ENCODE assay signal across 1 cellular context in the genomic region with DNA sequence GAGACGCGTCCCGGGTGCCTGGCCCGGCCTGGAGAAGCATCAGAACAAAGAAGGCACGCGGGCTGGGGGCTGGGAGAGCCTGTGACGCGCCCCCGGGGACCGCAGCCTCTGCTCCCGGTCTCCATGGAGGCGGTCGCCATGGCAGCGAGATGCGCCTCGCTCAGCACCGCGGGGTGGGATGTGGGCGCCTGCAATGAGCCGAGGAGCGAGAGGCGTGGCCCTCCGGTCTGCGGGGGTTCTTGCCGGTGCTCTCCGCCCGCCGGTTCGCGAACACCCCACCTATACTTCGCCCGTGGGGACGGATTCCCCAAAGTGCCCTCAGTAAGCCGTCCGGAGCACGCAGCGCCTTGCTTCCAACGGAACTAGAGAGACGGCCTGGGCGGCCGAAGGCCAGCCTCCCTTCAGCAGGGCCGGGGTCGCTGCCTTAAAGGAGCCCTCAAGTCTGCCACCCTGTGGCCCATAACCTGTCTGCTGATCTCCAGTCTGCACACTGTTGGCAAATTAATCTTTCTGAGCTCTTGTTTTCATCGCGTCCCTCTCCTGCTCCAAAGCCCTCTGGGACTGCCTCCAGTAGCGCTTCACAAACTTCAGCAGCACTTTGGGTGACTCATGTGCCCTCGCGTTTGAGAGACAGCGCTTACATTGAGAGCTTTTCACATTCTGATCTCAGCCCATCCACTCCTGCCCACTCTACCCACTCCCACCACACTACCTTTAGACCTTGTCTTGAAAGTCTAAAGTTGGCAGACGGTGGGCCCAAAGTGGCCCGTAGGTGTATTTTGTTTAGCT.
A peak's percentile ranks its signal among the peaks of the same experiment; 100 is the strongest.
TF ChIP-seq lines count a peak whose summit lies in the region.

No MANE protein-coding gene starts in this region.

TF ChIP-seq in GM12878, 131 proteins besides CTCF, POLR2A, EP300 and RAD21:
- peak; percentile 21 for TF ChIP-seq MEF2B (IDR thresholded peaks at IDR 0.05; ENCODE audit: partially characterized antibody, poor library complexity, severe bottlenecking)
- TF ChIP-seq EGR1 (IDR thresholded peaks at IDR 0.05; ENCODE audit: borderline replicate concordance in 1 of 2, low read depth in 2 of 2, low read length in 2 of 2) = 0 out of 3 replicates have a peak, but pooled peaks of 1 of the 2 experiments have one; percentile 3
- peak; percentile 50; the same call in 1 of the 2 replicates for TF ChIP-seq GATAD2B (conservative IDR thresholded peaks at IDR 0.05; ENCODE audit: low read depth)
- TF ChIP-seq KLF5 (IDR thresholded peaks at IDR 0.05; ENCODE audit: partially characterized antibody) = no peak
- TF ChIP-seq POLR2AphosphoS5 (IDR thresholded peaks at IDR 0.05; ENCODE audit: low read length) = peak; percentile 10; the same call in 1 of the 2 replicates
- TF ChIP-seq RELA (IDR thresholded peaks at IDR 0.05; ENCODE audit: borderline replicate concordance, partially characterized antibody) = peak; percentile 20
- TF ChIP-seq, protein P1, sequence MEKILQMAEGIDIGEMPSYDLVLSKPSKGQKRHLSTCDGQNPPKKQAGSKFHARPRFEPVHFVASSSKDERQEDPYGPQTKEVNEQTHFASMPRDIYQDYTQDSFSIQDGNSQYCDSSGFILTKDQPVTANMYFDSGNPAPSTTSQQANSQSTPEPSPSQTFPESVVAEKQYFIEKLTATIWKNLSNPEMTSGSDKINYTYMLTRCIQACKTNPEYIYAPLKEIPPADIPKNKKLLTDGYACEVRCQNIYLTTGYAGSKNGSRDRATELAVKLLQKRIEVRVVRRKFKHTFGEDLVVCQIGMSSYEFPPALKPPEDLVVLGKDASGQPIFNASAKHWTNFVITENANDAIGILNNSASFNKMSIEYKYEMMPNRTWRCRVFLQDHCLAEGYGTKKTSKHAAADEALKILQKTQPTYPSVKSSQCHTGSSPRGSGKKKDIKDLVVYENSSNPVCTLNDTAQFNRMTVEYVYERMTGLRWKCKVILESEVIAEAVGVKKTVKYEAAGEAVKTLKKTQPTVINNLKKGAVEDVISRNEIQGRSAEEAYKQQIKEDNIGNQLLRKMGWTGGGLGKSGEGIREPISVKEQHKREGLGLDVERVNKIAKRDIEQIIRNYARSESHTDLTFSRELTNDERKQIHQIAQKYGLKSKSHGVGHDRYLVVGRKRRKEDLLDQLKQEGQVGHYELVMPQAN (conservative IDR thresholded peaks at IDR 0.05) = 0 out of 2 replicates have a peak, but pooled peaks have one; percentile 7
- TF ChIP-seq SMC3 (IDR thresholded peaks at IDR 0.05; ENCODE audit: borderline replicate concordance, low read length) = peak; percentile 57; the same call in 1 of the 2 replicates
- TF ChIP-seq ZNF217 (IDR thresholded peaks at IDR 0.05) = no peak
- TF ChIP-seq STAT1 (conservative IDR thresholded peaks at IDR 0.05) = 0 out of 2 replicates have a peak, but pooled peaks have one; percentile 3
- no peak for TF ChIP-seq HDAC2 (IDR thresholded peaks at IDR 0.05)
- TF ChIP-seq WRNIP1 (IDR thresholded peaks at IDR 0.05; ENCODE audit: borderline replicate concordance, low read depth, low read length) = 0 out of 2 replicates have a peak, but pooled peaks have one; percentile 64
- TF ChIP-seq CREM (IDR thresholded peaks at IDR 0.05; ENCODE audit: low read depth) = 0 out of 2 replicates have a peak, but pooled peaks have one; percentile 52
- TF ChIP-seq SIN3A (IDR thresholded peaks at IDR 0.05; ENCODE audit: low read depth, low read length) = peak; percentile 10; the same call in 1 of the 2 replicates
- TF ChIP-seq BMI1 (IDR thresholded peaks at IDR 0.05; ENCODE audit: borderline replicate concordance) = peak; percentile 88
- TF ChIP-seq MYB (IDR thresholded peaks at IDR 0.05; ENCODE audit: borderline replicate concordance, low read depth, low read length) = no peak
- TF ChIP-seq POU2F2 (IDR thresholded peaks at IDR 0.05; ENCODE audit: borderline replicate concordance, low read depth, low read length) = 0 out of 3 replicates have a peak, but pooled peaks have one; percentile 3
- TF ChIP-seq MXI1 (IDR thresholded peaks at IDR 0.05; ENCODE audit: low read depth, low read length) = peak; percentile 42; the same call in 1 of the 2 replicates
